In genomic region chrX:42538405-42538804, GRCh38 we compare ENCODE assay signal across 17 cellular contexts.
A peak's percentile ranks its signal among the peaks of the same experiment; 100 is the strongest.
DNase-seq lines count a peak whose midpoint lies in the region; ATAC-seq, FAIRE-seq and TF ChIP-seq lines count a peak whose summit lies in the region.
"Had no signal": no experiment of that assay in that cellular context is flagged by ENCODE, and none has a peak within 500 bp of the region (broad histone marks: within the 10 kb centered on the region; RNA-seq: fewer than 3 reads in every experiment).

No MANE protein-coding gene starts in this region.

- no peaks in the 10 kb centered on the region for H3K4me1 Mint-ChIP-seq in MCF 10A (ENCODE audit: insufficient read depth, unreplicated experiment)
- H3K4me1 Mint-ChIP-seq: CD14-positive monocyte had no signal

- H2AFZ ChIP-seq in mammary epithelial cell (ENCODE audit: low read depth, low read length) = no peak overlapping the region
- no peak overlapping the region for H2AFZ ChIP-seq in hepatocyte
- H2AFZ ChIP-seq: PC-9 had no signal

- no peaks in the 10 kb centered on the region for H3K79me2 ChIP-seq in mammary epithelial cell (ENCODE audit: insufficient read depth, low read length)
- no peaks in the 10 kb centered on the region for H3K79me2 ChIP-seq in hepatocyte

- ATAC-seq in GM19467 (IDR thresholded peaks at IDR 0.05; ENCODE audit: unreplicated experiment) = no peak

- dilution Hi-C loops in mammary epithelial cell (cut with HindIII; ENCODE audit: low sequenced_read_pairs) = no loop called here

- H3K4me3 Mint-ChIP-seq in MCF 10A (ENCODE audit: unreplicated experiment) = no peak overlapping the region
- H3K4me3 Mint-ChIP-seq: CD14-positive monocyte, HFFc6 had no signal

- DNase-seq in MCF 10A (ENCODE audit: unreplicated experiment) (peak; percentile 1), mammary epithelial cell (no peak), OCI-M1 (lab: John Stamatoyannopoulos, UW) (peak; percentile 1), hepatocyte (ENCODE audit: low spot score) (peak; percentile 27), small intestine (peak; percentile 73)
- DNase-seq in stimulated activated CD4-positive, alpha-beta T cell treated with anti-CD3 and anti-CD28 coated beads, Interleukin-4, amount 100 ng/mL, for 24 hours = no peak
- DNase-seq: ACHN, AML-193, HFFc6, NCI-H1417 treated with DMSO at 0.1 percent for 48 hours, NCI-H1930, NCI-H446 treated with DMSO at 0.1 percent for 48 hours, PC-9, SJCRH30 had no signal

- H3K9me3 ChIP-seq in mammary epithelial cell (replicated peaks; ENCODE audit: insufficient read depth, low read length) (no peaks in the 10 kb centered on the region), hepatocyte (ENCODE audit: low read depth) (no peaks in the 10 kb centered on the region), small intestine (ENCODE audit: control insufficient read depth, low read depth) (no peaks in the 10 kb centered on the region)
- H3K9me3 ChIP-seq: SJCRH30 had no signal

- H3K9me3 Mint-ChIP-seq in MCF 10A (ENCODE audit: unreplicated experiment) = no peaks in the 10 kb centered on the region
- H3K9me3 Mint-ChIP-seq: HFFc6 had no signal

- H3K4me1 ChIP-seq in mammary epithelial cell (ENCODE audit: insufficient read depth, low read length) (no peaks in the 10 kb centered on the region), hepatocyte (ENCODE audit: insufficient read depth) (no peaks in the 10 kb centered on the region), small intestine (ENCODE audit: control insufficient read depth in 2 of 2, insufficient read depth in 1 of 2, low read depth in 1 of 2, low read length in 1 of 2) (no peaks in the 10 kb centered on the region)
- H3K4me1 ChIP-seq: SJCRH30 had no signal

- CTCF ChIA-PET in MCF 10A (lab: Yijun Ruan, JAX) = no interaction called here
- CTCF ChIA-PET in mammary epithelial cell (lab: Charles Lee; ENCODE audit: low non-redundant PET) = no interaction called here

- BruUV-seq in MCF 10A (replicated peaks; lab: Mats Ljungman, UMichigan) = no TSS peak
- no TSS peak for BruUV-seq in mammary epithelial cell (replicated peaks; lab: Mats Ljungman, UMichigan)

- H3K9me2 ChIP-seq in hepatocyte (replicated peaks; ENCODE audit: insufficient read depth) = no peaks in the 10 kb centered on the region

- H3K36me3 ChIP-seq in mammary epithelial cell (ENCODE audit: insufficient read depth, low read length) (no peaks in the 10 kb centered on the region), hepatocyte (replicated peaks; ENCODE audit: insufficient read depth, low read depth) (no peaks in the 10 kb centered on the region), small intestine (ENCODE audit: control insufficient read depth in 2 of 2, insufficient read depth in 2 of 2, low read length in 2 of 2) (no peaks in the 10 kb centered on the region)
- H3K36me3 ChIP-seq: SJCRH30 had no signal

- H3K27ac ChIP-seq in mammary epithelial cell (ENCODE audit: insufficient read depth, low read depth, low read length) (no peak overlapping the region), hepatocyte (peak overlapping the region; percentile 47), small intestine (ENCODE audit: low read depth in 1 of 2, low read length in 1 of 2) (no peak overlapping the region)
- H3K27ac ChIP-seq: PC-9, SJCRH30 had no signal

- no peak overlapping the region for H3K4me3 ChIP-seq in mammary epithelial cell (replicated peaks in 1 of 3; ENCODE audit: insufficient read depth in 1 of 3, low read depth in 2 of 3, low read length in 3 of 3)
- no peak overlapping the region for H3K4me3 ChIP-seq in hepatocyte
- H3K4me3 ChIP-seq in small intestine (ENCODE audit: low read depth in 1 of 2, low read length in 2 of 2) = no peak overlapping the region
- H3K4me3 ChIP-seq: PC-9, SJCRH30 had no signal

- H4K20me1 ChIP-seq in mammary epithelial cell (ENCODE audit: insufficient read depth, low read length) = no peaks in the 10 kb centered on the region
- no peaks in the 10 kb centered on the region for H4K20me1 ChIP-seq in hepatocyte (ENCODE audit: insufficient read depth, poor library complexity, severe bottlenecking)

- peaks cover 49% of the 10 kb centered on the region for H3K27me3 Mint-ChIP-seq in MCF 10A (ENCODE audit: insufficient read depth, unreplicated experiment)

- H3K27me3 ChIP-seq in mammary epithelial cell (ENCODE audit: insufficient read depth, low read length) (peaks cover 2% of the 10 kb centered on the region), hepatocyte (no peaks in the 10 kb centered on the region), small intestine (ENCODE audit: control insufficient read depth in 2 of 2, insufficient read depth in 2 of 2, low read length in 2 of 2) (no peaks in the 10 kb centered on the region)
- H3K27me3 ChIP-seq: SJCRH30 had no signal

- POLR2A ChIA-PET in MCF 10A (lab: Yijun Ruan, JAX) = interaction anchor here (0.7 kb wide), 1 partner anchor 45 kb away, joined by 5 read pairs; no protein-coding TSS in a partner anchor

- TF ChIP-seq CTCF in MCF 10A (IDR thresholded peaks at IDR 0.05; ENCODE audit: unreplicated experiment) (no peak), mammary epithelial cell (conservative IDR thresholded peaks at IDR 0.05 in 1 of 2, IDR thresholded peaks at IDR 0.05 in 1 of 2; ENCODE audit: extremely low read depth in 1 of 2, insufficient read depth in 1 of 2, low read depth in 1 of 2, low read length in 2 of 2) (no peak), hepatocyte (IDR thresholded peaks at IDR 0.05; ENCODE audit: poor library complexity) (no peak)

- no peak overlapping the region for H3K9ac ChIP-seq in mammary epithelial cell (ENCODE audit: insufficient read depth, low read length)

- no peak for FAIRE-seq in small intestine (lab: Jason Lieb, UNC)
- FAIRE-seq: H54 had no signal

- no peaks in the 10 kb centered on the region for H3K36me3 Mint-ChIP-seq in MCF 10A (ENCODE audit: insufficient read depth, unreplicated experiment)
- H3K36me3 Mint-ChIP-seq: CD14-positive monocyte had no signal

- intact Hi-C loops in MCF 10A (cut with micrococcal nuclease) (no loop called here), mammary epithelial cell (cut with micrococcal nuclease) (no loop called here)

- no peak overlapping the region for H3K4me2 ChIP-seq in mammary epithelial cell (ENCODE audit: insufficient read depth, low read depth, low read length)
- H3K4me2 ChIP-seq in hepatocyte = no peak overlapping the region
- H3K4me2 ChIP-seq: PC-9 had no signal

- no peak overlapping the region for H3K27ac Mint-ChIP-seq in MCF 10A (ENCODE audit: low read depth, unreplicated experiment)
- H3K27ac Mint-ChIP-seq: CD14-positive monocyte, HFFc6 had no signal

- 100% methylated on average over 2 of the region's 2 CpGs for WGBS in mammary epithelial cell (ENCODE audit: low coverage, missing lambda C conversion rate)
- WGBS in hepatocyte (ENCODE audit: low lambda C conversion rate, missing lambda C conversion rate) = 83% methylated on average over 2 of the region's 2 CpGs
- WGBS in small intestine, 3 donors = 30 to 47% (median 33%) methylated on average over 2 of the region's 2 CpGs

- in situ Hi-C loops in mammary epithelial cell (cut with MboI; ENCODE audit: low sequenced_read_pairs in 2 of 2) = loop anchor here in 1 of 2 donors (25.0 kb wide), 1 partner anchor 751 kb away; no protein-coding TSS in a partner anchor

Comparison
In these comparisons a context has a peak if more than half of its experiments do, and no peak if none do; other contexts are left out.
1. DNase-seq: peak in MCF 10A (single experiment), OCI-M1 (single experiment), hepatocyte (single experiment) and small intestine (single experiment); none in mammary epithelial cell (single experiment) and stimulated activated CD4-positive, alpha-beta T cell treated with anti-CD3 and anti-CD28 coated beads, Interleukin-4, amount 100 ng/mL, for 24 hours (single experiment).